Comparison of ENCODE assay signal across 19 cellular contexts in genomic region chr2:42112418-42112817, GRCh38. TPM values are rescaled to one million over a fixed set of nuclear protein-coding genes. Genes with fewer than 3 reads are reported as not detected.
A peak's percentile ranks its signal among the peaks of the same experiment; 100 is the strongest.
DNase-seq lines count a peak whose midpoint lies in the region; ATAC-seq, FAIRE-seq and TF ChIP-seq lines count a peak whose summit lies in the region.
"Had no signal": no experiment of that assay in that cellular context is flagged by ENCODE, and none has a peak within 500 bp of the region (broad histone marks: within the 10 kb centered on the region; RNA-seq: fewer than 3 reads in every experiment).

No MANE protein-coding gene starts in this region.

- no peak for TF ChIP-seq CTCF in Panc1 (IDR thresholded peaks at IDR 0.05)
- TF ChIP-seq CTCF in nephron progenitor cell (IDR thresholded peaks at IDR 0.05) = no peak
- no peak for TF ChIP-seq CTCF in mammary epithelial cell (conservative IDR thresholded peaks at IDR 0.05 in 1 of 2, IDR thresholded peaks at IDR 0.05 in 1 of 2; ENCODE audit: extremely low read depth in 1 of 2, insufficient read depth in 1 of 2, low read depth in 1 of 2, low read length in 2 of 2)

- H3K79me2 ChIP-seq in mammary epithelial cell (ENCODE audit: insufficient read depth, low read length) = no peaks in the 10 kb centered on the region

- peak overlapping the region in 4 of 7 donors; percentile 15 to 82 (median 54) for H3K27ac Mint-ChIP-seq in CD4-positive, alpha-beta memory T cell
- H3K27ac Mint-ChIP-seq in effector memory CD8-positive, alpha-beta T cell = peak overlapping the region; percentile 11 to 38
- H3K27ac Mint-ChIP-seq in nephron progenitor cell = no peak overlapping the region

- in situ Hi-C loops in Panc1 (cut with HindIII; ENCODE audit: low pct_unique_long_range_greater_than_20kb, low sequenced_read_pairs) (no loop called here), mammary epithelial cell (cut with MboI; ENCODE audit: low sequenced_read_pairs in 2 of 2) (loop anchor here in 1 of 2 donors (25.0 kb wide), 1 partner anchor 225 kb away; no protein-coding TSS in a partner anchor)

- no peaks in the 10 kb centered on the region for H3K36me3 Mint-ChIP-seq in CD4-positive, alpha-beta memory T cell
- no peaks in the 10 kb centered on the region for H3K36me3 Mint-ChIP-seq in effector memory CD8-positive, alpha-beta T cell (ENCODE audit: insufficient read depth)
- H3K36me3 Mint-ChIP-seq in nephron progenitor cell (ENCODE audit: low read depth) = no peaks in the 10 kb centered on the region

- H3K9me3 ChIP-seq in CD4-positive, alpha-beta memory T cell (ENCODE audit: control insufficient read depth in 1 of 2, low read length in 2 of 2) = no peaks in the 10 kb centered on the region
- no peaks in the 10 kb centered on the region for H3K9me3 ChIP-seq in Panc1 (ENCODE audit: control insufficient read depth, insufficient read depth, low read depth, low read length)
- no peaks in the 10 kb centered on the region for H3K9me3 ChIP-seq in small intestine (ENCODE audit: control insufficient read depth, low read depth)
- H3K9me3 ChIP-seq in mammary epithelial cell (replicated peaks; ENCODE audit: insufficient read depth, low read length) = no peaks in the 10 kb centered on the region
- H3K9me3 ChIP-seq: SK-N-SH had no signal

- peaks cover 83% of the 10 kb centered on the region for H3K4me1 ChIP-seq in CD4-positive, alpha-beta memory T cell (ENCODE audit: insufficient read depth, low read length)
- H3K4me1 ChIP-seq in Panc1 (ENCODE audit: control insufficient read depth, insufficient read depth, low read length) = peaks cover 29% of the 10 kb centered on the region
- H3K4me1 ChIP-seq in small intestine (ENCODE audit: control insufficient read depth in 2 of 2, insufficient read depth in 1 of 2, low read depth in 1 of 2, low read length in 1 of 2) = peaks cover 0 to 3% of the 10 kb centered on the region in 2 donors
- no peaks in the 10 kb centered on the region for H3K4me1 ChIP-seq in mammary epithelial cell (ENCODE audit: insufficient read depth, low read length)

- H3K27me3 Mint-ChIP-seq in CD4-positive, alpha-beta memory T cell = no peaks in the 10 kb centered on the region
- no peaks in the 10 kb centered on the region for H3K27me3 Mint-ChIP-seq in effector memory CD8-positive, alpha-beta T cell
- H3K27me3 Mint-ChIP-seq in nephron progenitor cell (ENCODE audit: low read depth, poor library complexity) = no peaks in the 10 kb centered on the region

- intact Hi-C loops in CD4-positive, alpha-beta memory T cell (cut with micrococcal nuclease) = no loop called here
- intact Hi-C loops in Panc1 (cut with micrococcal nuclease; ENCODE audit: unreplicated experiment) (no loop called here), mammary epithelial cell (cut with micrococcal nuclease) (no loop called here)

- H3K4me2 ChIP-seq in mammary epithelial cell (ENCODE audit: insufficient read depth, low read depth, low read length) = no peak overlapping the region
- H3K4me2 ChIP-seq: SK-N-SH had no signal

- H3K4me1 Mint-ChIP-seq in CD4-positive, alpha-beta memory T cell = peaks cover 29 to 53% (median 39%) of the 10 kb centered on the region in 4 donors
- peaks cover 18 to 34% of the 10 kb centered on the region in 2 donors for H3K4me1 Mint-ChIP-seq in effector memory CD8-positive, alpha-beta T cell (ENCODE audit: low read depth in 2 of 2)
- H3K4me1 Mint-ChIP-seq in nephron progenitor cell = peaks cover 30% of the 10 kb centered on the region

- H3K4me3 Mint-ChIP-seq in CD4-positive, alpha-beta memory T cell = peak overlapping the region in 2 of 8 donors; percentile 49 to 50
- H3K4me3 Mint-ChIP-seq in effector memory CD8-positive, alpha-beta T cell = no peak overlapping the region
- no peak overlapping the region for H3K4me3 Mint-ChIP-seq in nephron progenitor cell

- DNase-seq in CD4-positive, alpha-beta memory T cell = no peak
- no peak for DNase-seq in Panc1 (ENCODE audit: low read depth, low spot score)
- DNase-seq in effector memory CD8-positive, alpha-beta T cell = no peak
- peak; percentile 60 for DNase-seq in small intestine
- DNase-seq in nephron progenitor cell = no peak
- DNase-seq in mammary epithelial cell = no peak
- DNase-seq in NCI-H1048 (lab: John Stamatoyannopoulos, UW) = no peak
- DNase-seq: C1 segment of cervical spinal cord, Karpas-422, NCI-H1092 treated with DMSO at 0.1 percent for 48 hours, NCI-H1436 treated with DMSO at 0.1 percent for 48 hours, NCI-H1930, NCI-H2107, NCI-H526 treated with DMSO at 0.1 percent for 48 hours, SK-N-SH, SW 1271 had no signal

- dilution Hi-C loops in mammary epithelial cell (cut with HindIII; ENCODE audit: low sequenced_read_pairs) = no loop called here

- H3K4me3 ChIP-seq in CD4-positive, alpha-beta memory T cell (ENCODE audit: low read length in 2 of 2) = no peak overlapping the region
- H3K4me3 ChIP-seq in Panc1 (ENCODE audit: low read depth in 2 of 2, low read length in 2 of 2) (no peak overlapping the region), small intestine (ENCODE audit: low read depth in 1 of 2, low read length in 2 of 2) (no peak overlapping the region), mammary epithelial cell (replicated peaks in 1 of 3; ENCODE audit: insufficient read depth in 1 of 3, low read depth in 2 of 3, low read length in 3 of 3) (no peak overlapping the region)

- WGBS in small intestine, 3 donors = 53 to 84% (median 74%) methylated on average over 3 of the region's 3 CpGs
- WGBS in mammary epithelial cell (ENCODE audit: low coverage, missing lambda C conversion rate) = 94% methylated on average over 3 of the region's 3 CpGs

- FAIRE-seq in small intestine (lab: Jason Lieb, UNC) = no peak
- FAIRE-seq: GM19239, RCC 7860 had no signal

- H4K20me1 ChIP-seq in mammary epithelial cell (ENCODE audit: insufficient read depth, low read length) = no peaks in the 10 kb centered on the region

- no peak overlapping the region for H3K27ac ChIP-seq in CD4-positive, alpha-beta memory T cell (ENCODE audit: low read depth, low read length)
- H3K27ac ChIP-seq in Panc1 (ENCODE audit: low read length) (peak overlapping the region; percentile 58), small intestine (ENCODE audit: low read depth in 1 of 2, low read length in 1 of 2) (no peak overlapping the region), mammary epithelial cell (ENCODE audit: insufficient read depth, low read depth, low read length) (no peak overlapping the region)

- no TSS peak for BruUV-seq in Panc1 (replicated peaks; lab: Mats Ljungman, UMichigan)
- BruUV-seq in mammary epithelial cell (replicated peaks; lab: Mats Ljungman, UMichigan) = no TSS peak

- H3K9me3 Mint-ChIP-seq in CD4-positive, alpha-beta memory T cell = no peaks in the 10 kb centered on the region
- no peaks in the 10 kb centered on the region for H3K9me3 Mint-ChIP-seq in effector memory CD8-positive, alpha-beta T cell
- no peaks in the 10 kb centered on the region for H3K9me3 Mint-ChIP-seq in nephron progenitor cell

- H2AFZ ChIP-seq in mammary epithelial cell (ENCODE audit: low read depth, low read length) = no peak overlapping the region

- H3K36me3 ChIP-seq in CD4-positive, alpha-beta memory T cell (ENCODE audit: insufficient read depth, low read length) = no peaks in the 10 kb centered on the region
- H3K36me3 ChIP-seq in Panc1 (ENCODE audit: control insufficient read depth, insufficient read depth, low read length) = no peaks in the 10 kb centered on the region
- H3K36me3 ChIP-seq in small intestine (ENCODE audit: control insufficient read depth in 2 of 2, insufficient read depth in 2 of 2, low read length in 2 of 2) = no peaks in the 10 kb centered on the region
- H3K36me3 ChIP-seq in mammary epithelial cell (ENCODE audit: insufficient read depth, low read length) = no peaks in the 10 kb centered on the region

- H3K9ac ChIP-seq in mammary epithelial cell (ENCODE audit: insufficient read depth, low read length) = no peak overlapping the region
- H3K9ac ChIP-seq: SK-N-SH had no signal

- H3K27me3 ChIP-seq in CD4-positive, alpha-beta memory T cell (ENCODE audit: insufficient read depth, low read length) = no peaks in the 10 kb centered on the region
- no peaks in the 10 kb centered on the region for H3K27me3 ChIP-seq in Panc1 (ENCODE audit: control insufficient read depth, insufficient read depth, low read length)
- H3K27me3 ChIP-seq in small intestine (ENCODE audit: control insufficient read depth in 2 of 2, insufficient read depth in 2 of 2, low read length in 2 of 2) = no peaks in the 10 kb centered on the region
- no peaks in the 10 kb centered on the region for H3K27me3 ChIP-seq in mammary epithelial cell (ENCODE audit: insufficient read depth, low read length)

- ATAC-seq in Panc1 (no peak), HG03565 (IDR thresholded peaks at IDR 0.05; ENCODE audit: unreplicated experiment) (no peak)
- no peak for ATAC-seq in effector memory CD8-positive, alpha-beta T cell (replicated peaks)

- POLR2A ChIA-PET in CD4-positive, alpha-beta memory T cell (lab: Charles Lee; ENCODE audit: partially characterized antibody) = interaction anchor here (0.7 to 26.8 kb wide), 3 partner anchors 13 to 63 kb away, joined by 3 to 1146 read pairs (median 5); no protein-coding TSS in a partner anchor
- POLR2A ChIA-PET in Panc1 (lab: Charles Lee) = interaction anchor here (1.7 kb wide), 1 partner anchor 12 kb away, joined by 5 read pairs; no protein-coding TSS in a partner anchor

- CTCF ChIA-PET in CD4-positive, alpha-beta memory T cell (lab: Charles Lee; ENCODE audit: partially characterized antibody) = interaction anchor here (1.6 to 4.1 kb wide), 3 partner anchors 12 to 84 kb away, joined by 4 to 16 read pairs (median 6); no protein-coding TSS in a partner anchor
- CTCF ChIA-PET in Panc1 (lab: Charles Lee) = no interaction called here
- CTCF ChIA-PET in mammary epithelial cell (lab: Charles Lee; ENCODE audit: low non-redundant PET) = no interaction called here

RNA-seq across cellular contexts. Expression of gene EML4, which starts 56.7 kb away (rescaled TPM):
- 100 to 1,000 TPM; 168 to 172 TPM for total RNA-seq in CD4-positive, alpha-beta memory T cell
- polyA plus RNA-seq in CD4-positive, alpha-beta memory T cell = 100 to 1,000 TPM in 1 of 2 donors, 10 to 100 TPM in 1; 52.8 to 113 TPM
- total RNA-seq in Panc1 (2021; ENCODE audit: unreplicated experiment) = 107 TPM
- polyA plus RNA-seq in Panc1 (2012; ENCODE audit: insufficient read length) = 47.3 TPM
- 10 to 100 TPM; 30.0 to 35.8 (median 30.8) TPM for polyA plus RNA-seq in small intestine
- total RNA-seq in mammary epithelial cell = 10 to 100 TPM; 32.0 to 32.2 TPM
- polyA plus RNA-seq in mammary epithelial cell = 19.9 TPM
- polyA minus RNA-seq in mammary epithelial cell = 35.2 TPM
